14 cellular contexts compared by ENCODE assay signal in the genomic region with DNA sequence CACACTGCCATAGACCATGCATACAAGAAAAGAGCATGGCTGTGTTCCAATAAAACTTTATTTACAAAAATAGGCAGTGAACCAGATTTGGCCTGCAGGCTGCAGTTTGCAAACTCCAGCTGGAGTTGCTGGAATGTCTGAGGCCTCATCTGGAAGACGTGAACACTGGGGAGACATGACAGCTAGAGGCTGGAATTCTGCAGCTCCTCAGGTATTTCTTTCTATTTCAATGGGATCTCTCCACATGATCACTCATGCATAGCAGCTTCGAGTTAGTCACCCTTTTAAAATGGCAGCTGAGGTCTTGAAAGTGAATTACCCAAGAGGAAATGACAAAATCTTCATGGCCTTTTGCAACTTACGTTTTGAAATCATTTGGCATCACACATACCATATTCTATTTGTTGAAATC. TPM values are rescaled to one million over a fixed set of nuclear protein-coding genes. Genes with fewer than 3 reads are reported as not detected.
DNase-seq lines count a peak whose midpoint lies in the region; ATAC-seq, FAIRE-seq and TF ChIP-seq lines count a peak whose summit lies in the region.
"Had no signal": no experiment of that assay in that cellular context is flagged by ENCODE, and none has a peak within 500 bp of the region (broad histone marks: within the 10 kb centered on the region; RNA-seq: fewer than 3 reads in every experiment).

No MANE protein-coding gene starts in this region.

- WGBS in A549 (ENCODE audit: missing lambda C conversion rate): 55% methylated on average over 3 of the region's 3 CpGs

- CTCF ChIA-PET in A549 (lab: Yijun Ruan, JAX) (no interaction called here), GM10248 (lab: Yijun Ruan, JAX) (interaction anchor here (1.3 to 2.0 kb wide), 4 partner anchors 11 to 35 kb away, joined by 3 to 7 read pairs (median 4); no protein-coding TSS in a partner anchor)

- peaks cover 9% of the 10 kb centered on the region; the same call in 1 of the 3 replicates for H3K4me1 ChIP-seq in A549
- H3K4me1 ChIP-seq: gastrocnemius medialis had no signal

- TF ChIP-seq EP300 in A549 (IDR thresholded peaks at IDR 0.05): no peak

- no peak for TF ChIP-seq RAD21 in A549 (conservative IDR thresholded peaks at IDR 0.05 in 1 of 2, IDR thresholded peaks at IDR 0.05 in 1 of 2)

- no peak for ATAC-seq in A549
- ATAC-seq in HG02759 (IDR thresholded peaks at IDR 0.05; ENCODE audit: unreplicated experiment): no peak
- ATAC-seq: gastrocnemius medialis had no signal

- DNase-seq in A549 (ENCODE audit: low read depth in 1 of 2, low spot score in 1 of 2) (peak in 1 of 2 experiments; percentile 42), H7 (peak; percentile 3), RKO (ENCODE audit: low spot score) (peak; percentile 70), fibroblast of peridontal ligament (ENCODE audit: extremely low read depth) (peak; percentile 91), Ammon's horn (ENCODE audit: low spot score) (no peak), GM10248 (ENCODE audit: extremely low spot score) (no peak)
- no peak for DNase-seq in stimulated activated CD8-positive, alpha-beta memory T cell treated with anti-CD3 and anti-CD28 coated beads, Interleukin-4, amount 100 ng/mL, for 48 hours
- DNase-seq: activated CD8-positive, alpha-beta memory T cell treated with anti-CD3 and anti-CD28 coated beads for 24 hours; gastrocnemius medialis; NCI-H187 treated with DMSO at 0.1 percent for 48 hours; stimulated activated CD4-positive, alpha-beta T cell treated with anti-CD3 and anti-CD28 coated beads, Interleukin-12 subunit alpha, Interleukin-12 subunit beta, amount 100 ng/mL, for 4 hours; stimulated activated naive CD4-positive, alpha-beta T cell had no signal

- POLR2A ChIA-PET in A549 (lab: Yijun Ruan, JAX): interaction anchor here (0.6 to 1.2 kb wide), 2 partner anchors 16 to 166 kb away, joined by 3 read pairs; partner anchors contain the start of gene TFPI2
- POLR2A ChIA-PET in GM10248 (lab: Yijun Ruan, JAX): no interaction called here

- FAIRE-seq in A549 (lab: Jason Lieb, UNC): no peak

- H3K27ac ChIP-seq in A549: no peak overlapping the region
- H3K27ac ChIP-seq: BLaER1, gastrocnemius medialis had no signal

- no peak for TF ChIP-seq CTCF in A549 (IDR thresholded peaks at IDR 0.05)
- TF ChIP-seq CTCF in GM10248 (IDR thresholded peaks at IDR 0.05; ENCODE audit: control extremely low read depth, extremely low read depth, low read depth, missing control alignments): no peak

- no peaks in the 10 kb centered on the region for H3K36me3 ChIP-seq in H7 (replicated peaks; ENCODE audit: control insufficient read depth, insufficient read depth, low read length)
- H3K36me3 ChIP-seq: BLaER1, gastrocnemius medialis had no signal

- no peak overlapping the region for H3K4me2 ChIP-seq in A549
- H3K4me2 ChIP-seq: BLaER1 had no signal

- H3K9me3 ChIP-seq in A549: no peaks in the 10 kb centered on the region; the same call in 2 of the 3 replicates
- H3K9me3 ChIP-seq: BLaER1, gastrocnemius medialis had no signal

- H3K27me3 ChIP-seq in H7 (ENCODE audit: control insufficient read depth, insufficient read depth, low read length): no peaks in the 10 kb centered on the region
- H3K27me3 ChIP-seq: BLaER1, gastrocnemius medialis had no signal

- H3K4me3 ChIP-seq in A549 (no peak overlapping the region), H7 (ENCODE audit: insufficient read depth, low read depth, low read length) (no peak overlapping the region)
- H3K4me3 ChIP-seq: BLaER1, gastrocnemius medialis had no signal

- TF ChIP-seq POLR2A in A549 (IDR thresholded peaks at IDR 0.05; ENCODE audit: low read length): no peak

TF ChIP-seq in A549, 52 proteins besides CTCF, POLR2A, EP300 and RAD21:
- no peak for TF ChIP-seq SREBF2 (IDR thresholded peaks at IDR 0.05)
- no peak for TF ChIP-seq CBX2 (IDR thresholded peaks at IDR 0.05; ENCODE audit: borderline replicate concordance, low read depth)
- no peak for TF ChIP-seq ATOH8 (CRISPR knock-in tag; IDR thresholded peaks at IDR 0.05; ENCODE audit: low read depth)
- TF ChIP-seq BCL3 (IDR thresholded peaks at IDR 0.05): no peak
- TF ChIP-seq JUNB (IDR thresholded peaks at IDR 0.05): no peak
- TF ChIP-seq HES2 (IDR thresholded peaks at IDR 0.05): peak; percentile 59; the same call in 1 of the 2 replicates
- no peak for TF ChIP-seq FOXS1 (CRISPR knock-in tag; IDR thresholded peaks at IDR 0.05)
- TF ChIP-seq CEBPB (IDR thresholded peaks at IDR 0.05): peak in 1 of 2 experiments; percentile 27; a peak in 1 of 4 replicates
- TF ChIP-seq, protein P1, sequence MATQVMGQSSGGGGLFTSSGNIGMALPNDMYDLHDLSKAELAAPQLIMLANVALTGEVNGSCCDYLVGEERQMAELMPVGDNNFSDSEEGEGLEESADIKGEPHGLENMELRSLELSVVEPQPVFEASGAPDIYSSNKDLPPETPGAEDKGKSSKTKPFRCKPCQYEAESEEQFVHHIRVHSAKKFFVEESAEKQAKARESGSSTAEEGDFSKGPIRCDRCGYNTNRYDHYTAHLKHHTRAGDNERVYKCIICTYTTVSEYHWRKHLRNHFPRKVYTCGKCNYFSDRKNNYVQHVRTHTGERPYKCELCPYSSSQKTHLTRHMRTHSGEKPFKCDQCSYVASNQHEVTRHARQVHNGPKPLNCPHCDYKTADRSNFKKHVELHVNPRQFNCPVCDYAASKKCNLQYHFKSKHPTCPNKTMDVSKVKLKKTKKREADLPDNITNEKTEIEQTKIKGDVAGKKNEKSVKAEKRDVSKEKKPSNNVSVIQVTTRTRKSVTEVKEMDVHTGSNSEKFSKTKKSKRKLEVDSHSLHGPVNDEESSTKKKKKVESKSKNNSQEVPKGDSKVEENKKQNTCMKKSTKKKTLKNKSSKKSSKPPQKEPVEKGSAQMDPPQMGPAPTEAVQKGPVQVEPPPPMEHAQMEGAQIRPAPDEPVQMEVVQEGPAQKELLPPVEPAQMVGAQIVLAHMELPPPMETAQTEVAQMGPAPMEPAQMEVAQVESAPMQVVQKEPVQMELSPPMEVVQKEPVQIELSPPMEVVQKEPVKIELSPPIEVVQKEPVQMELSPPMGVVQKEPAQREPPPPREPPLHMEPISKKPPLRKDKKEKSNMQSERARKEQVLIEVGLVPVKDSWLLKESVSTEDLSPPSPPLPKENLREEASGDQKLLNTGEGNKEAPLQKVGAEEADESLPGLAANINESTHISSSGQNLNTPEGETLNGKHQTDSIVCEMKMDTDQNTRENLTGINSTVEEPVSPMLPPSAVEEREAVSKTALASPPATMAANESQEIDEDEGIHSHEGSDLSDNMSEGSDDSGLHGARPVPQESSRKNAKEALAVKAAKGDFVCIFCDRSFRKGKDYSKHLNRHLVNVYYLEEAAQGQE (IDR thresholded peaks at IDR 0.05): no peak
- no peak for TF ChIP-seq HDAC2 (IDR thresholded peaks at IDR 0.05)
- no peak for TF ChIP-seq NPAS2 (CRISPR knock-in tag; IDR thresholded peaks at IDR 0.05; ENCODE audit: borderline replicate concordance)
- no peak for TF ChIP-seq EHMT2 (IDR thresholded peaks at IDR 0.05; ENCODE audit: low read depth)
- no peak for TF ChIP-seq FOSL2 (IDR thresholded peaks at IDR 0.05)
- peak; percentile 38; the same call in 1 of the 2 replicates for TF ChIP-seq FOSL2 (CRISPR knock-in tag; IDR thresholded peaks at IDR 0.05)
- no peak for TF ChIP-seq EHF (CRISPR knock-in tag; IDR thresholded peaks at IDR 0.05)
- TF ChIP-seq POLR2AphosphoS2 (conservative IDR thresholded peaks at IDR 0.05; ENCODE audit: low read length): no peak
- no peak for TF ChIP-seq ZNF302 (CRISPR knock-in tag; IDR thresholded peaks at IDR 0.05)
TF ChIP-seq in A549: peak in this region for 3.

RNA-seq across cellular contexts. Expression of gene BET1, which starts 52.6 kb away (rescaled TPM):
- 51.0 and 64.3 TPM in 2 replicates for polyA plus RNA-seq in A549 (2011; rRNA removed)
- polyA plus RNA-seq in A549 (2012; cell fraction: cytosol; rRNA removed): 14.1 and 14.8 TPM in 2 replicates
- 5.4 and 10.6 TPM in 2 replicates for polyA plus RNA-seq in A549 (2012; cell fraction: nucleus; rRNA removed)
- polyA plus RNA-seq in A549 (2017; fragmentation: RNase III; extraction: RNeasy Plus Mini Kit Qiagen cat#74134 plus additional on column Dnase treatment): 27.5 to 31.5 TPM (median 31.0 TPM) in 3 replicates
- polyA minus RNA-seq in A549 (2011; rRNA and poly(A)+ RNA removed): 4.6 and 9.1 TPM in 2 replicates
- 26.2 and 30.2 TPM in 2 replicates for total RNA-seq in H7 (2014; rRNA removed; shearing (Covaris generic))

Comparison
In these comparisons a context has a peak if more than half of its experiments do, and no peak if none do; other contexts are left out.
1. DNase-seq: peak in H7 (single experiment), RKO (single experiment) and fibroblast of peridontal ligament (single experiment); none in Ammon's horn (single experiment), stimulated activated CD8-positive, alpha-beta memory T cell treated with anti-CD3 and anti-CD28 coated beads, Interleukin-4, amount 100 ng/mL, for 48 hours (single experiment) and GM10248 (single experiment).